In genomic region chr4:66568431-66568830, GRCh38 we compare ENCODE assay signal across 10 cellular contexts.
"Had no signal": no experiment of that assay in that cellular context is flagged by ENCODE, and none has a peak within 500 bp of the region (broad histone marks: within the 10 kb centered on the region; RNA-seq: fewer than 3 reads in every experiment).

No MANE protein-coding gene starts in this region.

- H3K4me2 ChIP-seq: KMS-11 had no signal

- H3K36me3 ChIP-seq: HAP-1 had no signal

- H3K9me3 ChIP-seq: HAP-1 had no signal

- H3K4me3 ChIP-seq: GM23248, HAP-1 had no signal

- DNase-seq: GM23248, GOT3, H7, HFFc6, Karpas-422, KBM-7 had no signal

- H3K27ac ChIP-seq: GM23248, KMS-11 had no signal

- ATAC-seq: HCT116 had no signal

- FAIRE-seq: HTR-8/SVneo had no signal
